Comparison of ENCODE assay signal across 8 cellular contexts in genomic region chr16:88681084-88681680, GRCh38. TPM values are rescaled to one million over a fixed set of nuclear protein-coding genes. Genes with fewer than 3 reads are reported as not detected.
DNase-seq lines count a peak whose midpoint lies in the region; ATAC-seq and TF ChIP-seq lines count a peak whose summit lies in the region.

No MANE protein-coding gene starts in this region.

- H3K9me3 Mint-ChIP-seq in activated T-helper 17 cell treated with anti-CD3 and anti-CD28 coated beads, Interleukin-2, amount 50 U/mL, for 72 hours: no peaks in the 10 kb centered on the region

- peak overlapping the region; percentile 75 for H3K4me3 Mint-ChIP-seq in activated T-helper 17 cell treated with anti-CD3 and anti-CD28 coated beads, Interleukin-2, amount 50 U/mL, for 72 hours

- no peaks in the 10 kb centered on the region for H3K27me3 Mint-ChIP-seq in activated T-helper 17 cell treated with anti-CD3 and anti-CD28 coated beads, Interleukin-2, amount 50 U/mL, for 72 hours

- no peak for ATAC-seq in activated T-helper 17 cell treated with anti-CD3 and anti-CD28 coated beads, Interleukin-2, amount 50 U/mL, for 72 hours (replicated peaks)
- ATAC-seq in HG03442 (IDR thresholded peaks at IDR 0.05; ENCODE audit: unreplicated experiment) (no peak), HG02610 (IDR thresholded peaks at IDR 0.05; ENCODE audit: unreplicated experiment) (no peak)

- no peaks in the 10 kb centered on the region for H3K9me3 ChIP-seq in vagina

- H3K36me3 ChIP-seq in kidney epithelial cell (ENCODE audit: control insufficient read depth, insufficient read depth, low read length) (no peaks in the 10 kb centered on the region), vagina (no peaks in the 10 kb centered on the region)

- H3K27me3 ChIP-seq in kidney epithelial cell (ENCODE audit: control insufficient read depth, insufficient read depth, low read length) (peaks cover 39% of the 10 kb centered on the region), vagina (no peaks in the 10 kb centered on the region)

- TF ChIP-seq POLR2A in vagina (IDR thresholded peaks at IDR 0.05): no peak

- H3K4me1 Mint-ChIP-seq in activated T-helper 17 cell treated with anti-CD3 and anti-CD28 coated beads, Interleukin-2, amount 50 U/mL, for 72 hours: peaks cover 17% of the 10 kb centered on the region

- peak; percentile 95 for DNase-seq in HuH-7 (ENCODE audit: low spot score)
- no peak for DNase-seq in kidney epithelial cell (ENCODE audit: low read depth)
- DNase-seq in NCI-H1436 treated with DMSO at 0.1 percent for 48 hours (lab: John Stamatoyannopoulos, UW): no peak
- DNase-seq in vagina (ENCODE audit: extremely low spot score in 2 of 2): no peak

- H3K4me3 ChIP-seq in kidney epithelial cell (ENCODE audit: low read depth, low read length): no peak overlapping the region
- no peak overlapping the region for H3K4me3 ChIP-seq in vagina

- peak overlapping the region; percentile 76 for H3K27ac Mint-ChIP-seq in activated T-helper 17 cell treated with anti-CD3 and anti-CD28 coated beads, Interleukin-2, amount 50 U/mL, for 72 hours

- peaks cover 15% of the 10 kb centered on the region for H3K4me1 ChIP-seq in vagina

- peak; percentile 78 for TF ChIP-seq CTCF in GM12874 (IDR thresholded peaks at IDR 0.05; ENCODE audit: insufficient read depth, low read depth, low read length)
- peak; percentile 51 for TF ChIP-seq CTCF in kidney epithelial cell (IDR thresholded peaks at IDR 0.05; ENCODE audit: insufficient read depth, low read length, poor library complexity, severe bottlenecking)
- no peak for TF ChIP-seq CTCF in vagina (IDR thresholded peaks at IDR 0.05)

- H3K27ac ChIP-seq in vagina: no peak overlapping the region

- H3K36me3 Mint-ChIP-seq in activated T-helper 17 cell treated with anti-CD3 and anti-CD28 coated beads, Interleukin-2, amount 50 U/mL, for 72 hours (ENCODE audit: low read depth): peaks cover 11% of the 10 kb centered on the region

- intact Hi-C loops in vagina (cut with DNase I): loop anchor here (10.0 kb wide), 1 partner anchor 64 kb away; no protein-coding TSS in a partner anchor

RNA-seq across cellular contexts. Expression of gene SNAI3, which starts 5.1 kb away (rescaled TPM):
- total RNA-seq in activated T-helper 17 cell treated with anti-CD3 and anti-CD28 coated beads, Interleukin-2, amount 50 U/mL, for 72 hours: 1 to 10 TPM; 5.9 to 6.7 TPM
- total RNA-seq in kidney epithelial cell: 0.82 and 1.1 TPM in 2 replicates
- not detected for total RNA-seq in vagina

RNA-seq across cellular contexts. Expression of gene MVD, which starts 18.3 kb away (rescaled TPM):
- total RNA-seq in activated T-helper 17 cell treated with anti-CD3 and anti-CD28 coated beads, Interleukin-2, amount 50 U/mL, for 72 hours: 10 to 100 TPM; 84.3 to 93.2 TPM
- total RNA-seq in kidney epithelial cell (102 TPM in 2 replicates), vagina (33.1 TPM)

RNA-seq across cellular contexts. Expression of gene RNF166, which starts 25.0 kb away (rescaled TPM):
- 100 to 1,000 TPM in 1 of 2 donors, 10 to 100 TPM in 1; 57.1 to 119 TPM for total RNA-seq in activated T-helper 17 cell treated with anti-CD3 and anti-CD28 coated beads, Interleukin-2, amount 50 U/mL, for 72 hours
- total RNA-seq in kidney epithelial cell (30.3 and 33.0 TPM in 2 replicates), vagina (26.5 TPM)

RNA-seq across cellular contexts. Expression of gene CTU2, which starts 25.1 kb away (rescaled TPM):
- 10 to 100 TPM; 19.8 to 31.8 TPM for total RNA-seq in activated T-helper 17 cell treated with anti-CD3 and anti-CD28 coated beads, Interleukin-2, amount 50 U/mL, for 72 hours
- total RNA-seq in kidney epithelial cell (12.8 and 17.1 TPM in 2 replicates), vagina (7.9 TPM)

RNA-seq across cellular contexts. Expression of gene CYBA, which starts 30.3 kb away (rescaled TPM):
- 100 to 1,000 TPM; 242 to 290 TPM for total RNA-seq in activated T-helper 17 cell treated with anti-CD3 and anti-CD28 coated beads, Interleukin-2, amount 50 U/mL, for 72 hours
- total RNA-seq in kidney epithelial cell (734 and 1,005 TPM in 2 replicates), vagina (188 TPM)

Comparison
In these comparisons a context has a peak if more than half of its experiments do, and no peak if none do; other contexts are left out.
1. CTCF ChIP-seq: peak in GM12874 (single experiment) and kidney epithelial cell (single experiment); none in vagina (0 of 3).